In genomic region chr1:193850745-193851144, GRCh38 we compare ENCODE assay signal across 1 cellular context.
TF ChIP-seq lines count a peak whose summit lies in the region.

No MANE protein-coding gene starts in this region.

TF ChIP-seq in WTC11, 78 proteins besides CTCF, POLR2A, EP300 and RAD21 (continued from another document):
- no peak for TF ChIP-seq STAT6 (CRISPR knock-in tag; conservative IDR thresholded peaks at IDR 0.05; ENCODE audit: low read depth)
- no peak for TF ChIP-seq ZNF532 (CRISPR knock-in tag; IDR thresholded peaks at IDR 0.05; ENCODE audit: borderline replicate concordance)
- no peak for TF ChIP-seq ATF2 (CRISPR knock-in tag; IDR thresholded peaks at IDR 0.05; ENCODE audit: borderline replicate concordance, low read depth)
- no peak for TF ChIP-seq CBFB (CRISPR knock-in tag; IDR thresholded peaks at IDR 0.05; ENCODE audit: low read depth)
- TF ChIP-seq KAT7 (CRISPR knock-in tag; IDR thresholded peaks at IDR 0.05; ENCODE audit: borderline replicate concordance), result no peak
- no peak for TF ChIP-seq USF2 (CRISPR knock-in tag; IDR thresholded peaks at IDR 0.05)
- no peak for TF ChIP-seq NR2C2 (CRISPR knock-in tag; IDR thresholded peaks at IDR 0.05)
- no peak for TF ChIP-seq GTF2I (CRISPR knock-in tag; conservative IDR thresholded peaks at IDR 0.05)
- no peak for TF ChIP-seq ZNF219 (CRISPR knock-in tag; IDR thresholded peaks at IDR 0.05; ENCODE audit: borderline replicate concordance)
- no peak for TF ChIP-seq OVOL2 (CRISPR knock-in tag; IDR thresholded peaks at IDR 0.05; ENCODE audit: borderline replicate concordance)
